In the genomic region with DNA sequence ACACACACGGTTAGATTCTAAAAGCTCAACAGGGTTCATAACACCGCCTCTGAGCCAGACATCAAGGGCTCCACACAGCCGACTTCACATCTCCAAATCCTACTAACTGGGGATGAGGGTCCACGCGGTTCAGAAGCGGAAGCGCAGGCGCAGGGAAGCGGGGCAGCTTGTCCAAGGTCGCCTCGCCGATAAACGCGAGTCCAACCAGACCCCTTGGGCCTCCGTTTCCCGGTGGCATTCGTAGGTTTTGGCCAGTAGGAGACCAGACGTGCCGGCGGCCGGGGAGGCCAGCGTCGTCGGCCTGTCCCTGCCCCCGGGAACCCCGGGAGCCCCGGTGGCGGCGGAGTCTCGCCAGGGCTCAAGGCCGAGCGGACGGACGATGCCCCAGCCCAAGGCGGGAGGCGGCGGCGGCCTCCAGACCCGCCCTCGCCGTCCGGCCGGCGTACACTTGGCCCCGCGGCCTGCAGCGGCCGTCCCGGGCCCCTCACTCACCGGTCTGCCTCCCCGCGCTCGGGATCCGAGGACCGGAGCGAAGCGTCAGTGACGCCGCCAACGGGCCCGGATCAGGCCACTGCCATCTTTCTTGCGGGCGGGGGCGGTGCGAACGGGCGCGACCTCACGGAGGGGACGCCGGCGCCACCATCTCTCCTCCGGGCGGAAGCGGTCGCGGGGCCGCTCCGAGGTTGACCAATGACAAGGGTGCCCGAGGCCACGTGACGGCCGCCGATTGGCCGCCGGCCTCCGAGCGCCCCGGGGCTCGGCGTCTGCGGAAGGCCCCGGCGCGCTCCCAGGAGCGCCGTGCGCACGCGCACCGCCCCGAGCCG, we compare ENCODE assay signal across 8 cellular contexts. TPM values are rescaled to one million over a fixed set of nuclear protein-coding genes. Genes with fewer than 3 reads are reported as not detected.
DNase-seq lines count a peak whose midpoint lies in the region; ATAC-seq and TF ChIP-seq lines count a peak whose summit lies in the region.

Gene SDF4, minus strand, starts transcription at position 602 of the 824 bp plus-strand sequence. CDS start 3,229 bp downstream, outside the sequence.

- H3K79me2 ChIP-seq in hepatocyte, result peaks cover 65% of the 10 kb centered on the region

- intact Hi-C loops in aorta (cut with DNase I), result loop anchor here in 1 of 2 donors (5.0 kb wide), 1 partner anchor 114 kb away; the partner anchor contains the start of gene C1orf159

- H3K36me3 ChIP-seq in hepatocyte (replicated peaks; ENCODE audit: insufficient read depth, low read depth) (no peaks in the 10 kb centered on the region), aorta (ENCODE audit: control insufficient read depth in 1 of 2, insufficient read depth in 2 of 2, low read length in 1 of 2) (peaks cover 0 to 6% of the 10 kb centered on the region in 2 donors)

- H3K4me3 ChIP-seq in hepatocyte, result peak within 1 kb of the TSS; percentile 86
- peak within 1 kb of the TSS; percentile 83 to 85 for H3K4me3 ChIP-seq in aorta (ENCODE audit: low read length in 2 of 2)

- ATAC-seq in GM18519 (IDR thresholded peaks at IDR 0.05; ENCODE audit: low FRiP score, unreplicated experiment) (peak; percentile 83), HG03045 (IDR thresholded peaks at IDR 0.05; ENCODE audit: unreplicated experiment) (peak; percentile 89), aorta (ENCODE audit: low FRiP score) (peak; percentile 96)

- under 1% methylated on average over 83 of the region's 103 CpGs for WGBS in hepatocyte (ENCODE audit: low lambda C conversion rate, missing lambda C conversion rate)
- 0% methylated on average over 67 to 103 of the region's 103 CpGs for WGBS in aorta, 2 donors

- DNase-seq in NCI-H2081 treated with DMSO at 0.1 percent for 48 hours (lab: John Stamatoyannopoulos, UW), result peak; percentile 91
- peak; percentile 95 for DNase-seq in T1000 (lab: John Stamatoyannopoulos, UW)
- peak; percentile 100 for DNase-seq in astrocyte of the hippocampus (ENCODE audit: low read depth, low spot score)
- DNase-seq in hepatocyte (ENCODE audit: low spot score), result peak; percentile 99
- DNase-seq in renal cortical epithelial cell (ENCODE audit: low read depth), result peak; percentile 81
- DNase-seq in aorta, result peak; percentile 98 to 99

- peak within 1 kb of the TSS; percentile 95 for H3K27ac ChIP-seq in hepatocyte
- peak within 1 kb of the TSS in 1 of 2 donors; percentile 73 for H3K27ac ChIP-seq in aorta (ENCODE audit: low read depth in 1 of 2, low read length in 2 of 2)

- H3K4me1 ChIP-seq in hepatocyte (ENCODE audit: insufficient read depth) (peaks cover 23% of the 10 kb centered on the region), aorta (ENCODE audit: control insufficient read depth in 1 of 2, insufficient read depth in 2 of 2, low read length in 2 of 2) (no peaks in the 10 kb centered on the region)

- H3K9me3 ChIP-seq in hepatocyte (ENCODE audit: low read depth), result no peaks in the 10 kb centered on the region
- H3K9me3 ChIP-seq in aorta (ENCODE audit: control insufficient read depth, low read length), result no peaks in the 10 kb centered on the region

- peak within 1 kb of the TSS; percentile 91 for H3K4me2 ChIP-seq in hepatocyte

- no peak for TF ChIP-seq CTCF in hepatocyte (IDR thresholded peaks at IDR 0.05; ENCODE audit: poor library complexity)

- H2AFZ ChIP-seq in hepatocyte, result peak within 1 kb of the TSS; percentile 47

- H3K9me2 ChIP-seq in hepatocyte (replicated peaks; ENCODE audit: insufficient read depth), result no peaks in the 10 kb centered on the region

- H3K27me3 ChIP-seq in hepatocyte, result no peaks in the 10 kb centered on the region
- H3K27me3 ChIP-seq in aorta (ENCODE audit: control insufficient read depth in 1 of 2, insufficient read depth in 2 of 2, low read length in 1 of 2), result no peaks in the 10 kb centered on the region

- peaks cover 21% of the 10 kb centered on the region for H4K20me1 ChIP-seq in hepatocyte (ENCODE audit: insufficient read depth, poor library complexity, severe bottlenecking)

RNA-seq across cellular contexts. Expression of gene SDF4, which starts in this region (rescaled TPM):
- total RNA-seq in hepatocyte (110 and 156 TPM in 2 replicates), renal cortical epithelial cell (76.6 and 207 TPM in 2 replicates), aorta (100 to 1,000 TPM; 138 to 140 TPM)
- polyA plus RNA-seq in hepatocyte (296 and 311 TPM in 2 replicates), aorta (100 to 1,000 TPM in 1 of 2 donors, 10 to 100 TPM in 1; 73.3 to 158 TPM)
